Comparison of ENCODE assay signal across 16 cellular contexts in genomic region chr7:132592238-132592946, GRCh38. TPM values are rescaled to one million over a fixed set of nuclear protein-coding genes. Genes with fewer than 3 reads are reported as not detected.
A peak's percentile ranks its signal among the peaks of the same experiment; 100 is the strongest.
DNase-seq lines count a peak whose midpoint lies in the region; ATAC-seq, FAIRE-seq and TF ChIP-seq lines count a peak whose summit lies in the region.
"Had no signal": no experiment of that assay in that cellular context is flagged by ENCODE, and none has a peak within 500 bp of the region (broad histone marks: within the 10 kb centered on the region; RNA-seq: fewer than 3 reads in every experiment).

No MANE protein-coding gene starts in this region.

- no peak overlapping the region for H3K9ac ChIP-seq in H9 (ENCODE audit: extremely low read depth, insufficient read length, low read length)
- H3K9ac ChIP-seq in K562 (ENCODE audit: insufficient read depth in 1 of 2, low read depth in 2 of 2, low read length in 2 of 2), result no peak overlapping the region

- WGBS in H9 (ENCODE audit: extremely low coverage, insufficient read length, low lambda C conversion rate), result no CpG with 5 or more reads among the region's 12 CpGs
- WGBS in K562 (ENCODE audit: insufficient coverage, low coverage, missing lambda C conversion rate), result under 1% methylated on average over 12 of the region's 12 CpGs

- H3K27me3 ChIP-seq in H9 (ENCODE audit: insufficient read depth, low read length) (no peaks in the 10 kb centered on the region), K562 (ENCODE audit: control insufficient read depth in 2 of 2, insufficient read depth in 2 of 2, low read length in 2 of 2) (peaks cover 5 to 25% of the 10 kb centered on the region in 2 experiments; a peak in 2 of 5 replicates)

- no peak for TF ChIP-seq RAD21 in K562 (CRISPR knock-in tag; conservative IDR thresholded peaks at IDR 0.05 in 1 of 2, IDR thresholded peaks at IDR 0.05 in 1 of 2)

- H2AFZ ChIP-seq in H9 (ENCODE audit: low read length), result no peak overlapping the region
- no peak overlapping the region for H2AFZ ChIP-seq in K562 (ENCODE audit: low read depth, low read length)
- H2AFZ ChIP-seq: GM23338 had no signal

- H4K20me1 ChIP-seq in H9 (ENCODE audit: control insufficient read depth, insufficient read depth, insufficient read length), result peaks cover 3% of the 10 kb centered on the region
- H4K20me1 ChIP-seq in K562 (replicated peaks; ENCODE audit: control insufficient read depth, insufficient read depth, low read length), result no peaks in the 10 kb centered on the region

- TF ChIP-seq CTCF in H9 (conservative IDR thresholded peaks at IDR 0.05) (no peak), K562 (IDR thresholded peaks at IDR 0.05 in 2 of 3, conservative IDR thresholded peaks at IDR 0.05 in 1 of 3; ENCODE audit: insufficient read depth in 2 of 3, low read depth in 1 of 3, low read length in 3 of 3) (no peak), type B pancreatic cell (conservative IDR thresholded peaks at IDR 0.05) (no peak)

- TF ChIP-seq POLR2A in K562 (conservative IDR thresholded peaks at IDR 0.05), result no peak

- H3K36me3 Mint-ChIP-seq in H9 (ENCODE audit: insufficient read depth in 1 of 3, low read depth in 3 of 3) (no peaks in the 10 kb centered on the region), type B pancreatic cell (no peaks in the 10 kb centered on the region)
- H3K36me3 Mint-ChIP-seq: CD4-positive, alpha-beta memory T cell had no signal

- no peak overlapping the region for H2BK5ac ChIP-seq in H9 (ENCODE audit: insufficient read length, low read length)

- no TSS peak for BruUV-seq in K562 (replicated peaks; lab: Mats Ljungman, UMichigan)

- no peak overlapping the region for H3K18ac ChIP-seq in H9 (ENCODE audit: insufficient read length, low read depth, low read length)

- peak; percentile 4 for DNase-seq in H9
- DNase-seq in NCI-H82 (lab: John Stamatoyannopoulos, UW), result peak; percentile 72
- DNase-seq in K562 (ENCODE audit: extremely low read depth in 1 of 4, low spot score in 3 of 4), result no peak
- DNase-seq in type B pancreatic cell (ENCODE audit: extremely low spot score, unreplicated experiment), result no peak
- no peak for DNase-seq in stimulated activated CD4-positive, alpha-beta T cell treated with anti-CD3 and anti-CD28 coated beads, Interleukin-4, amount 100 ng/mL, for 1 hour
- DNase-seq: C1 segment of cervical spinal cord; Calu3; CD4-positive, alpha-beta memory T cell; COR-L47; DMS53; DMS79 treated with DMSO at 0.1 percent for 48 hours; HFFc6 had no signal

- H3K4me1 Mint-ChIP-seq in H9 (peaks cover 0 to 5% of the 10 kb centered on the region in 2 experiments; a peak in 1 of 4 replicates), type B pancreatic cell (ENCODE audit: unreplicated experiment) (no peaks in the 10 kb centered on the region)
- H3K4me1 Mint-ChIP-seq: CD4-positive, alpha-beta memory T cell had no signal

- H3K4me1 ChIP-seq in H9 (ENCODE audit: insufficient read depth, low read length) (no peaks in the 10 kb centered on the region), K562 (replicated peaks in 1 of 2; ENCODE audit: control insufficient read depth in 2 of 2, insufficient read depth in 2 of 2, low read length in 2 of 2) (no peaks in the 10 kb centered on the region)
- H3K4me1 ChIP-seq: HAP-1 had no signal

- POLR2A ChIA-PET in K562 (lab: Yijun Ruan, JAX), result no interaction called here

- H3K14ac ChIP-seq in H9 (ENCODE audit: insufficient read depth, low read length), result no peak overlapping the region

- H3K4ac ChIP-seq in H9 (ENCODE audit: low read depth, low read length), result no peak overlapping the region

- H3K9me3 ChIP-seq in H9 (ENCODE audit: control insufficient read depth, low read depth, low read length), result no peaks in the 10 kb centered on the region
- no peaks in the 10 kb centered on the region for H3K9me3 ChIP-seq in K562 (replicated peaks; ENCODE audit: control insufficient read depth, insufficient read depth, low read depth, low read length)
- H3K9me3 ChIP-seq: HAP-1 had no signal

- H3T11ph ChIP-seq in H9 (ENCODE audit: low read length), result no peak overlapping the region

- H3K27ac ChIP-seq in H9 (ENCODE audit: insufficient read length, low read depth, low read length) (no peak overlapping the region), K562 (ENCODE audit: extremely low read depth, low read depth, low read length) (no peak overlapping the region)

- H3K79me1 ChIP-seq in H9 (ENCODE audit: insufficient read depth, low read depth, low read length, poor library complexity, severe bottlenecking), result no peaks in the 10 kb centered on the region

- H3K23ac ChIP-seq in H9 (ENCODE audit: insufficient read length, low read depth, low read length), result no peak overlapping the region

- no peak overlapping the region for H4K91ac ChIP-seq in H9 (ENCODE audit: insufficient read length, low read depth, low read length)

- H3K79me2 ChIP-seq in H9 (ENCODE audit: insufficient read depth, low read length) (no peaks in the 10 kb centered on the region), K562 (ENCODE audit: control insufficient read depth, insufficient read depth, low read length) (no peaks in the 10 kb centered on the region)

- H4K5ac ChIP-seq in H9 (ENCODE audit: insufficient read length, low read depth, low read length), result no peak overlapping the region

- H3K27me3 Mint-ChIP-seq in H9 (ENCODE audit: low read depth), result peaks cover 14% of the 10 kb centered on the region
- peaks cover 21% of the 10 kb centered on the region for H3K27me3 Mint-ChIP-seq in type B pancreatic cell

- no peak overlapping the region for H2BK120ac ChIP-seq in H9 (ENCODE audit: low read depth, low read length, poor library complexity, severe bottlenecking)

- H2BK20ac ChIP-seq in H9 (ENCODE audit: low read depth, low read length, poor library complexity, severe bottlenecking), result no peak overlapping the region

- H3K36me3 ChIP-seq in K562 (ENCODE audit: control insufficient read depth, insufficient read depth, low read length), result no peaks in the 10 kb centered on the region
- H3K36me3 ChIP-seq: HAP-1 had no signal

- H3K4me3 Mint-ChIP-seq in H9 (no peak overlapping the region), type B pancreatic cell (peak overlapping the region; percentile 15)
- H3K4me3 Mint-ChIP-seq: CD4-positive, alpha-beta memory T cell; GM23338; HFFc6 had no signal

- H3K4me3 ChIP-seq in K562, result no peak overlapping the region
- H3K4me3 ChIP-seq: GM23338, HAP-1 had no signal

- no peaks in the 10 kb centered on the region for H3K23me2 ChIP-seq in H9 (ENCODE audit: insufficient read length, low read depth, low read length, poor library complexity, severe bottlenecking)

- no peak for TF ChIP-seq EP300 in K562 (IDR thresholded peaks at IDR 0.05; ENCODE audit: low read length)

- no peak overlapping the region for H2AK5ac ChIP-seq in H9 (ENCODE audit: insufficient read length, low read length)

- H4K8ac ChIP-seq in H9 (replicated peaks; ENCODE audit: insufficient read length, low read depth, low read length), result no peak overlapping the region

- H3K9me3 Mint-ChIP-seq in H9 (no peaks in the 10 kb centered on the region), type B pancreatic cell (peaks cover 9% of the 10 kb centered on the region)
- H3K9me3 Mint-ChIP-seq: GM23338, HFFc6 had no signal

- in situ Hi-C loops in K562 (cut with MboI), result no loop called here

- H3K27ac Mint-ChIP-seq in H9, result no peak overlapping the region
- H3K27ac Mint-ChIP-seq in type B pancreatic cell, result peak overlapping the region; percentile 63
- H3K27ac Mint-ChIP-seq: CD4-positive, alpha-beta memory T cell; GM23338; HFFc6 had no signal

- no peaks in the 10 kb centered on the region for H3K9me1 ChIP-seq in K562 (ENCODE audit: control insufficient read depth, insufficient read depth, low read length)

- H3K4me2 ChIP-seq in H9 (ENCODE audit: insufficient read depth, insufficient read length, low read length), result no peak overlapping the region
- H3K4me2 ChIP-seq in K562 (ENCODE audit: insufficient read depth, low read length), result no peak overlapping the region
- H3K4me2 ChIP-seq: GM23338 had no signal

- H2BK12ac ChIP-seq in H9 (ENCODE audit: insufficient read length, low read depth, low read length), result no peak overlapping the region

- CTCF ChIA-PET in K562 (lab: Yijun Ruan, JAX; ENCODE audit: low intra/inter-chr PET ratio), result interaction anchor here (0.6 kb wide), 1 partner anchor 836 kb away, joined by 3 read pairs; no protein-coding TSS in a partner anchor

- intact Hi-C loops in K562 (cut with micrococcal nuclease), result no loop called here

- no peak overlapping the region for H3K56ac ChIP-seq in H9 (ENCODE audit: insufficient read length, low read depth, low read length)

- FAIRE-seq in K562 (lab: Jason Lieb, UNC), result no peak
- FAIRE-seq: GM12892 had no signal

- H2BK15ac ChIP-seq in H9 (ENCODE audit: low read depth, low read length), result no peak overlapping the region

- ATAC-seq in K562 (no peak), GM21619 (IDR thresholded peaks at IDR 0.05; ENCODE audit: unreplicated experiment) (no peak)
- ATAC-seq: GM23338 had no signal

TF ChIP-seq in K562, 482 proteins besides CTCF, POLR2A, EP300 and RAD21:
- TF ChIP-seq TCFL5 (CRISPR knock-in tag; conservative IDR thresholded peaks at IDR 0.05) (no peak), KDM5B (IDR thresholded peaks at IDR 0.05; ENCODE audit: insufficient replicate concordance, low read depth, low read length) (peak; percentile 5)

RNA-seq across cellular contexts. Expression of gene PLXNA4, which starts 16.1 kb away (rescaled TPM):
- total RNA-seq in H9 (2021) (0.20 and 0.35 TPM in 2 replicates), K562 (2014; rRNA removed) (under 0.01 TPM in 1 of 2 replicates, not detected in the other), K562 (2014; rRNA removed; fragmentation: Illumina TruSeq; extraction: Trizol) (not detected in 2 replicates), K562 (2015; rRNA removed; fragmentation: Illumina TruSeq; extraction: Trizol) (not detected in 2 replicates), K562 (2021) (0.04 and 0.09 TPM in 2 replicates), type B pancreatic cell (ENCODE audit: low replicate concordance) (1.6 and 13.6 TPM in 2 replicates)
- 0.09 and 0.14 TPM in 2 replicates for total RNA-seq in K562 (2011; cell fraction: chromatin; rRNA removed; ENCODE audit: low replicate concordance)
- total RNA-seq in K562 (2011; cell fraction: nucleolus; rRNA removed), result not detected in 2 replicates
- total RNA-seq in K562 (2011; cell fraction: nucleoplasm; rRNA removed), result not detected in 2 replicates
- polyA plus RNA-seq in K562 (2011; rRNA removed) (not detected in 2 replicates), K562 (2014; fragmentation: Illumina TruSeq; extraction: Trizol) (not detected in 2 replicates), K562 (2014; fragmentation: Nextera tagmentation; extraction: Ambion mirVana) (not detected), K562 (2014; rRNA removed) (not detected in 2 replicates)
- polyA plus RNA-seq in K562 (2011; cell fraction: cytosol; rRNA removed), result 0.09 TPM in 1 of 2 replicates, not detected in the other
- polyA plus RNA-seq in K562 (2011; cell fraction: nucleus; rRNA removed), result not detected in 2 replicates
- 0.10 TPM in 1 of 2 replicates, not detected in the other for polyA plus RNA-seq in K562 (2012)
- 0.03 TPM in 1 of 2 replicates, not detected in the other for polyA minus RNA-seq in K562 (2011; rRNA and poly(A)+ RNA removed)
- not detected in 2 replicates for polyA minus RNA-seq in K562 (2011; cell fraction: cytosol; rRNA and poly(A)+ RNA removed)
- polyA minus RNA-seq in K562 (2011; cell fraction: nucleus; rRNA and poly(A)+ RNA removed), result 0.22 TPM in 1 of 2 replicates, not detected in the other
- total RNA-seq: Calu3 had no signal

Comparison
In these comparisons a context has a peak if more than half of its experiments do, and no peak if none do; other contexts are left out.
1. DNase-seq: peak in H9 (single experiment) and NCI-H82 (single experiment); none in K562 (0 of 4), type B pancreatic cell (single experiment) and stimulated activated CD4-positive, alpha-beta T cell treated with anti-CD3 and anti-CD28 coated beads, Interleukin-4, amount 100 ng/mL, for 1 hour (single experiment).